ENCODE assay signal across 18 cellular contexts in the genomic region with DNA sequence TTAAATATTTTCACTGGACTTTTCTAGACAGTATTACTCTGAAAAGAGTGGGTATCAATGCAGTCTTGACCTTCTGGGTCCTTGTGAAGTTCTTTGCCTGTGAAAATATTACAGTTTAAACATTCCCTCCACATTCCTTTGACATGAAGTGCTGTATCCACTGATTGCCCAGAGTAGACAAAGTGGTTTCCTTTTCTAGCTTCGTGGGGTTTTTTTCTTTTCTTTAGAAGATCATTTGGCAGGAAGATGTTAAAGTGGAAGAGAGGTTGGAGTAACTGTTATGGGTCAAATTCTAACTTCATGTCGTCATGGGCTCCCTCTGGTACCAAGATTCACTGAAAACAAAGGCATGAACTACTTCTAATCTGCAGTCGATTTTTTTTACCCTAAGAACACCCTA.
DNase-seq lines count a peak whose midpoint lies in the region; ATAC-seq and TF ChIP-seq lines count a peak whose summit lies in the region.
"Had no signal": no experiment of that assay in that cellular context is flagged by ENCODE, and none has a peak within 500 bp of the region (broad histone marks: within the 10 kb centered on the region; RNA-seq: fewer than 3 reads in every experiment).

No MANE protein-coding gene starts in this region.

- no peaks in the 10 kb centered on the region for H3K36me3 ChIP-seq in thoracic aorta
- H3K36me3 ChIP-seq: heart right ventricle, Peyer's patch had no signal

- CTCF ChIA-PET in GM10248 (lab: Yijun Ruan, JAX), result no interaction called here
- CTCF ChIA-PET in activated CD8-positive, alpha-beta T cell treated with anti-CD3 and anti-CD28 coated beads, Interleukin-2, amount 10 ng/mL, durations not matched to agents 7 days and 5 days (lab: Charles Lee), result no interaction called here

- no peaks in the 10 kb centered on the region for H3K9me3 Mint-ChIP-seq in activated CD8-positive, alpha-beta T cell treated with anti-CD3 and anti-CD28 coated beads, Interleukin-2, amount 10 ng/mL, durations not matched to agents 7 days and 5 days (ENCODE audit: insufficient read depth)

- TF ChIP-seq CTCF in thoracic aorta (IDR thresholded peaks at IDR 0.05), result no peak
- no peak for TF ChIP-seq CTCF in GM10248 (IDR thresholded peaks at IDR 0.05; ENCODE audit: control extremely low read depth, extremely low read depth, low read depth, missing control alignments)

- peaks cover 2% of the 10 kb centered on the region for H3K27me3 Mint-ChIP-seq in activated CD8-positive, alpha-beta T cell treated with anti-CD3 and anti-CD28 coated beads, Interleukin-2, amount 10 ng/mL, durations not matched to agents 7 days and 5 days (ENCODE audit: low read depth)
- H3K27me3 Mint-ChIP-seq: activated naive CD4-positive, alpha-beta T cell treated with anti-CD3 and anti-CD28 coated beads, Interleukin-2, amount 10 ng/mL, durations not matched to agents 7 days and 5 days had no signal

- H3K4me1 ChIP-seq in thoracic aorta (ENCODE audit: control insufficient read depth in 1 of 2, low read depth in 2 of 2), result no peaks in the 10 kb centered on the region
- H3K4me1 ChIP-seq: parathyroid adenoma, Peyer's patch had no signal

- H3K4me1 Mint-ChIP-seq in activated CD8-positive, alpha-beta T cell treated with anti-CD3 and anti-CD28 coated beads, Interleukin-2, amount 10 ng/mL, durations not matched to agents 7 days and 5 days (ENCODE audit: low read depth), result no peaks in the 10 kb centered on the region
- H3K4me1 Mint-ChIP-seq: activated naive CD4-positive, alpha-beta T cell treated with anti-CD3 and anti-CD28 coated beads, Interleukin-2, amount 10 ng/mL, durations not matched to agents 7 days and 5 days; central memory CD8-positive, alpha-beta T cell had no signal

- H3K4me3 Mint-ChIP-seq in activated CD8-positive, alpha-beta T cell treated with anti-CD3 and anti-CD28 coated beads, Interleukin-2, amount 10 ng/mL, durations not matched to agents 7 days and 5 days, result no peak overlapping the region
- H3K4me3 Mint-ChIP-seq: activated naive CD4-positive, alpha-beta T cell treated with anti-CD3 and anti-CD28 coated beads, Interleukin-2, amount 10 ng/mL, durations not matched to agents 7 days and 5 days; central memory CD8-positive, alpha-beta T cell had no signal

- H3K36me3 Mint-ChIP-seq in activated CD8-positive, alpha-beta T cell treated with anti-CD3 and anti-CD28 coated beads, Interleukin-2, amount 10 ng/mL, durations not matched to agents 7 days and 5 days (ENCODE audit: low read depth), result no peaks in the 10 kb centered on the region
- H3K36me3 Mint-ChIP-seq: activated naive CD4-positive, alpha-beta T cell treated with anti-CD3 and anti-CD28 coated beads, Interleukin-2, amount 10 ng/mL, durations not matched to agents 7 days and 5 days had no signal

- no peak for ATAC-seq in thoracic aorta (ENCODE audit: insufficient number of reproducible peaks, low FRiP score, low read depth)
- ATAC-seq in activated CD8-positive, alpha-beta T cell treated with anti-CD3 and anti-CD28 coated beads, Interleukin-2, amount 10 ng/mL, durations not matched to agents 7 days and 5 days, result no peak
- ATAC-seq: heart right ventricle had no signal

- no peaks in the 10 kb centered on the region for H3K9me3 ChIP-seq in thoracic aorta
- H3K9me3 ChIP-seq: Peyer's patch had no signal

- POLR2A ChIA-PET in GM10248 (lab: Yijun Ruan, JAX), result no interaction called here
- POLR2A ChIA-PET in activated CD8-positive, alpha-beta T cell treated with anti-CD3 and anti-CD28 coated beads, Interleukin-2, amount 10 ng/mL, durations not matched to agents 7 days and 5 days (lab: Charles Lee), result no interaction called here

- no peaks in the 10 kb centered on the region for H3K27me3 ChIP-seq in thoracic aorta (replicated peaks; ENCODE audit: insufficient read depth)
- H3K27me3 ChIP-seq: heart right ventricle, Peyer's patch had no signal

- peak overlapping the region; percentile 25 for H3K4me3 ChIP-seq in thoracic aorta
- H3K4me3 ChIP-seq: heart right ventricle, Peyer's patch had no signal

- H3K27ac ChIP-seq in thoracic aorta, result no peak overlapping the region
- H3K27ac ChIP-seq: parathyroid adenoma, Peyer's patch had no signal

- DNase-seq in GM04503 (ENCODE audit: low read depth) (peak; percentile 36), RPMI7951 (ENCODE audit: low read depth) (peak; percentile 7), glomerular visceral epithelial cell (ENCODE audit: extremely low spot score) (peak; percentile 81), thoracic aorta (ENCODE audit: low spot score) (no peak), GM10248 (ENCODE audit: extremely low spot score) (no peak), DMS153 (lab: John Stamatoyannopoulos, UW) (no peak)
- no peak for DNase-seq in activated CD8-positive, alpha-beta T cell treated with anti-CD3 and anti-CD28 coated beads, Interleukin-2, amount 10 ng/mL, durations not matched to agents 7 days and 5 days
- DNase-seq: activated CD4-positive, CD25-positive, alpha-beta regulatory T cell treated with anti-CD3 and anti-CD28 coated beads, Interleukin-2, amount 50 U/mL, for 72 hours; activated naive CD4-positive, alpha-beta T cell treated with anti-CD3 and anti-CD28 coated beads, Interleukin-2, amount 10 ng/mL, durations not matched to agents 7 days and 5 days; GOT3; heart right ventricle; NCI-H187; NCI-H526 treated with DMSO at 0.1 percent for 48 hours; Peyer's patch; stimulated activated CD4-positive, alpha-beta T cell treated with anti-CD3 and anti-CD28 coated beads, Interleukin-15, amount 100 ng/mL, for 24 hours; substantia nigra had no signal

- no peak overlapping the region for H3K27ac Mint-ChIP-seq in activated CD8-positive, alpha-beta T cell treated with anti-CD3 and anti-CD28 coated beads, Interleukin-2, amount 10 ng/mL, durations not matched to agents 7 days and 5 days
- H3K27ac Mint-ChIP-seq: activated naive CD4-positive, alpha-beta T cell treated with anti-CD3 and anti-CD28 coated beads, Interleukin-2, amount 10 ng/mL, durations not matched to agents 7 days and 5 days had no signal

Comparison
In these comparisons a context has a peak if more than half of its experiments do, and no peak if none do; other contexts are left out.
1. DNase-seq: peak in GM04503 (single experiment), RPMI7951 (single experiment) and glomerular visceral epithelial cell (single experiment); none in thoracic aorta (single experiment), GM10248 (single experiment), DMS153 (single experiment) and activated CD8-positive, alpha-beta T cell treated with anti-CD3 and anti-CD28 coated beads, Interleukin-2, amount 10 ng/mL, durations not matched to agents 7 days and 5 days (single experiment).